In the genomic region with DNA sequence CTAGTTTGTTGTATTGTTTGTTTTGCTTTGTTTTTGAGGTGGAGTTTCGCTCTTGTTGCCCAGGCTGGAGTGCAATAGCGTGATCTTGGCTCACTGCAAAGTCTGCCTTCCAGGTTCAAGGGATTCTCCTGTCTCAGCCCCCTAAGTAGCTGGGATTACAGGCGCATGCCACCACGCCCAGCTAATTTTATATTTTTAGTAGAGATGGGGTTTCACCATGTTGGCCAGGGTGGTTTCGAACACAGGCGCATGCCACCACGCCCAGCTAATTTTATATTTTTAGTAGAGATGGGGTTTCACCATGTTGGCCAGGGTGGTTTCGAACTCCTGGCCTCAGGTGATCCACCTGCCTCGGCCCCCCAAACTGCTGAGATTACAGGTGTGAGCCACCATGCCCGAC, we compare ENCODE assay signal across 5 cellular contexts.
DNase-seq lines count a peak whose midpoint lies in the region; ATAC-seq, FAIRE-seq and TF ChIP-seq lines count a peak whose summit lies in the region.
"Not testable (repeated sequence)": the region's sequence is repeated elsewhere in the genome, so short reads cannot be mapped to it uniquely, and the experiment has no call there.

No MANE protein-coding gene starts in this region.

- BruUV-seq in K562 (replicated peaks; lab: Mats Ljungman, UMichigan): not testable (repeated sequence)

- in situ Hi-C loops in K562 (cut with MboI): not testable (repeated sequence)

- H3K27ac ChIP-seq in MM.1S (ENCODE audit: low read length) (peak overlapping the region; percentile 14; the same call in 1 of the 2 replicates), psoas muscle (peak overlapping the region; percentile 54), skeletal muscle tissue (ENCODE audit: low read depth, low read length) (peak overlapping the region; percentile 45)
- not testable (repeated sequence) for H3K27ac ChIP-seq in K562 (ENCODE audit: extremely low read depth, low read depth, low read length)

- H3K36me3 ChIP-seq in MM.1S (replicated peaks; ENCODE audit: insufficient read depth, low read length); K562 (ENCODE audit: control insufficient read depth, insufficient read depth, low read length); psoas muscle (ENCODE audit: insufficient read depth in 1 of 2, low read depth in 1 of 2); skeletal muscle tissue (ENCODE audit: control insufficient read depth in 3 of 3, insufficient read depth in 3 of 3, low read length in 3 of 3): not testable (repeated sequence)

- H3K9me3 ChIP-seq in MM.1S (replicated peaks; ENCODE audit: insufficient read depth, low read length); K562 (replicated peaks; ENCODE audit: control insufficient read depth, insufficient read depth, low read depth, low read length); psoas muscle; skeletal muscle tissue (ENCODE audit: control insufficient read depth in 3 of 3, low read length in 3 of 3): not testable (repeated sequence)

- not testable (repeated sequence) for H3K27me3 ChIP-seq in MM.1S (replicated peaks; ENCODE audit: insufficient read depth, low read length); K562 (ENCODE audit: control insufficient read depth in 2 of 2, insufficient read depth in 2 of 2, low read length in 2 of 2); psoas muscle (ENCODE audit: insufficient read depth in 3 of 3, low read length in 2 of 3); skeletal muscle tissue (ENCODE audit: control insufficient read depth in 3 of 3, insufficient read depth in 3 of 3, low read length in 3 of 3)

- CTCF ChIA-PET in K562 (lab: Yijun Ruan, JAX; ENCODE audit: low intra/inter-chr PET ratio): not testable (repeated sequence)

- POLR2A ChIA-PET in K562 (lab: Yijun Ruan, JAX): interaction anchor here (0.6 kb wide), 1 partner anchor 35 kb away, joined by 4 read pairs; no protein-coding TSS in a partner anchor

- 46% methylated on average over 10 of the region's 10 CpGs for WGBS in K562 (ENCODE audit: insufficient coverage, low coverage, missing lambda C conversion rate)
- whole genome bisulfite sequencing in psoas muscle, 3 donors: 33 to 65% (median 37%) methylated on average over 10 of the region's 10 CpGs

- not testable (repeated sequence) for H3F3A ChIP-seq in MM.1S (ENCODE audit: insufficient read depth, low read length)

- not testable (repeated sequence) for TF ChIP-seq CTCF in MM.1S (IDR thresholded peaks at IDR 0.05; ENCODE audit: low read length); K562 (IDR thresholded peaks at IDR 0.05 in 2 of 3, conservative IDR thresholded peaks at IDR 0.05 in 1 of 3; ENCODE audit: insufficient read depth in 2 of 3, low read depth in 1 of 3, low read length in 3 of 3); psoas muscle (IDR thresholded peaks at IDR 0.05)

- not testable (repeated sequence) for H3K9ac ChIP-seq in MM.1S (ENCODE audit: low read length); K562 (ENCODE audit: insufficient read depth in 1 of 2, low read depth in 2 of 2, low read length in 2 of 2); skeletal muscle tissue (ENCODE audit: low read depth in 1 of 3, low read length in 3 of 3)

- not testable (repeated sequence) for ATAC-seq in K562
- ATAC-seq in psoas muscle: peak in 3 of 4 donors; percentile 76 to 83 (median 82)

- H3K4me3 ChIP-seq in MM.1S (ENCODE audit: low read length); K562; psoas muscle: not testable (repeated sequence)
- H3K4me3 ChIP-seq in skeletal muscle tissue (ENCODE audit: low read length in 3 of 3): peak overlapping the region in 1 of 3 donors; percentile 14

- intact Hi-C loops in K562 (cut with micrococcal nuclease): not testable (repeated sequence)
- intact Hi-C loops in psoas muscle (cut with DNase I): loop anchor here in 1 of 2 donors (5.0 kb wide), 2 partner anchors 51 to 64 kb away; no protein-coding TSS in a partner anchor

- DNase-seq in MM.1S (peak; percentile 11), myocyte (ENCODE audit: low read depth) (peak; percentile 29)
- not testable (repeated sequence) for DNase-seq in K562 (ENCODE audit: extremely low read depth in 1 of 4, low spot score in 3 of 4); psoas muscle

- not testable (repeated sequence) for H3K4me2 ChIP-seq in MM.1S (ENCODE audit: low read depth, low read length); K562 (ENCODE audit: insufficient read depth, low read length)

- not testable (repeated sequence) for H2AFZ ChIP-seq in MM.1S (ENCODE audit: low read length)
- H2AFZ ChIP-seq in K562 (ENCODE audit: low read depth, low read length): peak overlapping the region; percentile 42; the same call in 1 of the 2 replicates

- not testable (repeated sequence) for H3K79me2 ChIP-seq in MM.1S (ENCODE audit: low read length); K562 (ENCODE audit: control insufficient read depth, insufficient read depth, low read length)

- not testable (repeated sequence) for H4K20me1 ChIP-seq in MM.1S (ENCODE audit: insufficient read depth, low read length); K562 (replicated peaks; ENCODE audit: control insufficient read depth, insufficient read depth, low read length)

- FAIRE-seq in K562 (lab: Jason Lieb, UNC): not testable (repeated sequence)

- not testable (repeated sequence) for TF ChIP-seq RAD21 in K562 (CRISPR knock-in tag; conservative IDR thresholded peaks at IDR 0.05 in 1 of 2, IDR thresholded peaks at IDR 0.05 in 1 of 2)

- H3K4me1 ChIP-seq in MM.1S (ENCODE audit: low read length); K562 (replicated peaks in 1 of 2; ENCODE audit: control insufficient read depth in 2 of 2, insufficient read depth in 2 of 2, low read length in 2 of 2); psoas muscle; skeletal muscle tissue (ENCODE audit: control insufficient read depth in 3 of 3, insufficient read depth in 3 of 3, low read length in 3 of 3): not testable (repeated sequence)

- not testable (repeated sequence) for TF ChIP-seq POLR2A in K562 (conservative IDR thresholded peaks at IDR 0.05)

- not testable (repeated sequence) for TF ChIP-seq EP300 in K562 (IDR thresholded peaks at IDR 0.05; ENCODE audit: low read length)

- not testable (repeated sequence) for H3K9me2 ChIP-seq in MM.1S (replicated peaks; ENCODE audit: insufficient read depth, low read length)

- H3K9me1 ChIP-seq in K562 (ENCODE audit: control insufficient read depth, insufficient read depth, low read length): not testable (repeated sequence)
